In genomic region chr1:8382051-8382505, GRCh38 we compare ENCODE assay signal across 10 cellular contexts.
DNase-seq lines count a peak whose midpoint lies in the region; ATAC-seq and TF ChIP-seq lines count a peak whose summit lies in the region.
"Had no signal": no experiment of that assay in that cellular context is flagged by ENCODE, and none has a peak within 500 bp of the region (broad histone marks: within the 10 kb centered on the region; RNA-seq: fewer than 3 reads in every experiment).

No MANE protein-coding gene starts in this region.

- H3K4me1 Mint-ChIP-seq in activated CD4-positive, alpha-beta T cell treated with anti-CD3 and anti-CD28 coated beads, Interleukin-2, amount 10 ng/mL, durations not matched to agents 7 days and 5 days, result peaks cover 68% of the 10 kb centered on the region

- no peak for TF ChIP-seq CTCF in lung (IDR thresholded peaks at IDR 0.05; ENCODE audit: control extremely low read depth, extremely low read depth)
- TF ChIP-seq CTCF in colonic mucosa (IDR thresholded peaks at IDR 0.05), result no peak

- no peak overlapping the region for H3K9ac ChIP-seq in colonic mucosa (ENCODE audit: low read depth in 2 of 2, low read length in 2 of 2)

- no peak for DNase-seq in activated CD4-positive, alpha-beta T cell treated with anti-CD3 and anti-CD28 coated beads, Interleukin-2, amount 10 ng/mL, durations not matched to agents 7 days and 5 days
- DNase-seq in activated CD4-positive, alpha-beta T cell treated with anti-CD3 and anti-CD28 coated beads for 1 hour, result no peak
- DNase-seq in lung (ENCODE audit: low spot score) (no peak), RPMI8226 (no peak), colonic mucosa (no peak), NCI-H345 (lab: John Stamatoyannopoulos, UW) (no peak)
- DNase-seq: NCI-H446 treated with DMSO at 0.1 percent for 48 hours had no signal

- H3K36me3 ChIP-seq in lung (ENCODE audit: control insufficient read depth in 2 of 2, insufficient read depth in 2 of 2, low read length in 2 of 2), result peaks cover 0 to 11% of the 10 kb centered on the region in 2 donors
- H3K36me3 ChIP-seq in thymus (ENCODE audit: control insufficient read depth, insufficient read depth), result peaks cover 15% of the 10 kb centered on the region
- H3K36me3 ChIP-seq in colonic mucosa, result no peaks in the 10 kb centered on the region

- H3K27ac ChIP-seq in cingulate gyrus (ENCODE audit: low read depth, low read length), result peak overlapping the region; percentile 42
- H3K27ac ChIP-seq in lung (ENCODE audit: low read depth in 1 of 2, low read length in 1 of 2), result peak overlapping the region; percentile 39 to 57
- H3K27ac ChIP-seq in thymus (ENCODE audit: low read depth), result peak overlapping the region; percentile 65
- H3K27ac ChIP-seq in colonic mucosa, result no peak overlapping the region

- H3K27ac Mint-ChIP-seq in activated CD4-positive, alpha-beta T cell treated with anti-CD3 and anti-CD28 coated beads, Interleukin-2, amount 10 ng/mL, durations not matched to agents 7 days and 5 days, result peak overlapping the region; percentile 42
- H3K27ac Mint-ChIP-seq: dendritic cell treated with granulocyte-macrophage colony-stimulating factor and Interleukin-4, amounts not matched to agents 40 ng/mL and 50 ng/mL, for 4 days had no signal

- no peak overlapping the region for H3K4me3 Mint-ChIP-seq in activated CD4-positive, alpha-beta T cell treated with anti-CD3 and anti-CD28 coated beads, Interleukin-2, amount 10 ng/mL, durations not matched to agents 7 days and 5 days
- H3K4me3 Mint-ChIP-seq: dendritic cell treated with granulocyte-macrophage colony-stimulating factor and Interleukin-4, amounts not matched to agents 40 ng/mL and 50 ng/mL, for 4 days had no signal

- WGBS in lung, 2 donors, result 90% methylated on average over 9 of the region's 9 CpGs
- WGBS in thymus, result 98% methylated on average over 9 of the region's 9 CpGs

- H3K36me3 Mint-ChIP-seq in activated CD4-positive, alpha-beta T cell treated with anti-CD3 and anti-CD28 coated beads, Interleukin-2, amount 10 ng/mL, durations not matched to agents 7 days and 5 days (ENCODE audit: low read depth), result peaks cover 44% of the 10 kb centered on the region

- H3K9me3 ChIP-seq in lung (ENCODE audit: control insufficient read depth in 2 of 2, insufficient read depth in 1 of 2, low read length in 1 of 2) (peaks cover 0 to 3% of the 10 kb centered on the region in 2 donors), thymus (ENCODE audit: control insufficient read depth) (no peaks in the 10 kb centered on the region), colonic mucosa (no peaks in the 10 kb centered on the region)

- ATAC-seq in lung (ENCODE audit: insufficient read depth, low FRiP score), result no peak

- H3K4me1 ChIP-seq in lung (ENCODE audit: control insufficient read depth in 2 of 2, insufficient read depth in 2 of 2, low read length in 2 of 2) (peaks cover 38 to 59% of the 10 kb centered on the region in 2 donors), thymus (ENCODE audit: control insufficient read depth, insufficient read depth, low read length) (peaks cover 9% of the 10 kb centered on the region), colonic mucosa (no peaks in the 10 kb centered on the region)

- POLR2A ChIA-PET in activated CD4-positive, alpha-beta T cell treated with anti-CD3 and anti-CD28 coated beads, Interleukin-2, amount 10 ng/mL, durations not matched to agents 7 days and 5 days (lab: Charles Lee), result interaction anchor here (0.5 kb wide), 1 partner anchor 462 kb away, joined by 3 read pairs; no protein-coding TSS in a partner anchor

- H3K27me3 Mint-ChIP-seq in activated CD4-positive, alpha-beta T cell treated with anti-CD3 and anti-CD28 coated beads, Interleukin-2, amount 10 ng/mL, durations not matched to agents 7 days and 5 days, result no peaks in the 10 kb centered on the region
- H3K27me3 Mint-ChIP-seq: dendritic cell treated with granulocyte-macrophage colony-stimulating factor and Interleukin-4, amounts not matched to agents 40 ng/mL and 50 ng/mL, for 4 days had no signal

- CTCF ChIA-PET in activated CD4-positive, alpha-beta T cell treated with anti-CD3 and anti-CD28 coated beads, Interleukin-2, amount 10 ng/mL, durations not matched to agents 7 days and 5 days (lab: Charles Lee), result interaction anchor here (0.5 kb wide), 1 partner anchor 225 kb away, joined by 3 read pairs; no protein-coding TSS in a partner anchor

- no peaks in the 10 kb centered on the region for H3K9me3 Mint-ChIP-seq in activated CD4-positive, alpha-beta T cell treated with anti-CD3 and anti-CD28 coated beads, Interleukin-2, amount 10 ng/mL, durations not matched to agents 7 days and 5 days
- H3K9me3 Mint-ChIP-seq: dendritic cell treated with granulocyte-macrophage colony-stimulating factor and Interleukin-4, amounts not matched to agents 40 ng/mL and 50 ng/mL, for 4 days had no signal

- no peak overlapping the region for H3K4me3 ChIP-seq in lung
- H3K4me3 ChIP-seq in thymus (ENCODE audit: low read length), result no peak overlapping the region
- H3K4me3 ChIP-seq in colonic mucosa, result no peak overlapping the region

- intact Hi-C loops in colonic mucosa (cut with DNase I), result no loop called here

- no peaks in the 10 kb centered on the region for H3K27me3 ChIP-seq in lung (ENCODE audit: control insufficient read depth, insufficient read depth)
- H3K27me3 ChIP-seq in thymus (ENCODE audit: control insufficient read depth, insufficient read depth), result no peaks in the 10 kb centered on the region
- no peaks in the 10 kb centered on the region for H3K27me3 ChIP-seq in colonic mucosa
